In genomic region chr3:184354740-184355139, GRCh38 we compare ENCODE assay signal across 1 cellular context.
TF ChIP-seq lines count a peak whose summit lies in the region.

No MANE protein-coding gene starts in this region.

TF ChIP-seq in WTC11, 78 proteins besides CTCF, POLR2A, EP300 and RAD21 (continued from another document):
- TF ChIP-seq ZSCAN18 (CRISPR knock-in tag; IDR thresholded peaks at IDR 0.05) (no peak), MAX (CRISPR knock-in tag; IDR thresholded peaks at IDR 0.05) (no peak), ZNF232 (CRISPR knock-in tag; IDR thresholded peaks at IDR 0.05) (no peak), E2F4 (CRISPR knock-in tag; IDR thresholded peaks at IDR 0.05; ENCODE audit: borderline replicate concordance, low read depth) (no peak), FOXP4 (CRISPR knock-in tag; IDR thresholded peaks at IDR 0.05) (no peak), RORB (CRISPR knock-in tag; IDR thresholded peaks at IDR 0.05) (no peak), NFE2L1 (CRISPR knock-in tag; IDR thresholded peaks at IDR 0.05) (no peak), ZNF425 (CRISPR knock-in tag; conservative IDR thresholded peaks at IDR 0.05) (no peak)
